Comparison of ENCODE assay signal across 13 cellular contexts in genomic region chr5:179642626-179643025, GRCh38. TPM values are rescaled to one million over a fixed set of nuclear protein-coding genes. Genes with fewer than 3 reads are reported as not detected.
DNase-seq lines count a peak whose midpoint lies in the region; ATAC-seq and TF ChIP-seq lines count a peak whose summit lies in the region.
"Not testable (repeated sequence)": the region's sequence is repeated elsewhere in the genome, so short reads cannot be mapped to it uniquely, and the experiment has no call there.
"Had no signal": no experiment of that assay in that cellular context is flagged by ENCODE, and none has a peak within 500 bp of the region (broad histone marks: within the 10 kb centered on the region; RNA-seq: fewer than 3 reads in every experiment).

No MANE protein-coding gene starts in this region.

- H3K27me3 Mint-ChIP-seq in activated CD8-positive, alpha-beta T cell treated with anti-CD3 and anti-CD28 coated beads, Interleukin-2, amount 10 ng/mL, durations not matched to agents 7 days and 5 days (ENCODE audit: low read depth); neural crest cell (ENCODE audit: low read depth): not testable (repeated sequence)

- TF ChIP-seq CTCF in right lobe of liver (IDR thresholded peaks at IDR 0.05); neural crest cell (conservative IDR thresholded peaks at IDR 0.05); sigmoid colon (IDR thresholded peaks at IDR 0.05); upper lobe of right lung (IDR thresholded peaks at IDR 0.05): not testable (repeated sequence)

- not testable (repeated sequence) for H3K4me1 Mint-ChIP-seq in activated CD8-positive, alpha-beta T cell treated with anti-CD3 and anti-CD28 coated beads, Interleukin-2, amount 10 ng/mL, durations not matched to agents 7 days and 5 days (ENCODE audit: low read depth); neural crest cell

- WGBS in right lobe of liver (ENCODE audit: insufficient coverage, low coverage, low lambda C conversion rate, missing lambda C conversion rate), result 83% methylated on average over 6 of the region's 17 CpGs
- WGBS in sigmoid colon, 2 donors, result 86 to 88% methylated on average over 17 of the region's 17 CpGs

- DNase-seq in activated CD8-positive, alpha-beta T cell treated with anti-CD3 and anti-CD28 coated beads, Interleukin-2, amount 10 ng/mL, durations not matched to agents 7 days and 5 days; neural crest cell (ENCODE audit: low read depth, low spot score); upper lobe of right lung: not testable (repeated sequence)
- DNase-seq in cardiac septum (ENCODE audit: low spot score) (peak; percentile 54), right lobe of liver (peak in 2 of 3 donors; percentile 4 to 26), sigmoid colon (peak; percentile 17)

- POLR2A ChIA-PET in activated CD8-positive, alpha-beta T cell treated with anti-CD3 and anti-CD28 coated beads, Interleukin-2, amount 10 ng/mL, durations not matched to agents 7 days and 5 days (lab: Charles Lee), result not testable (repeated sequence)

- H3K4me3 ChIP-seq in right lobe of liver, sigmoid colon, upper lobe of right lung: not testable (repeated sequence)

- H3K27ac ChIP-seq in right lobe of liver, sigmoid colon, upper lobe of right lung: not testable (repeated sequence)

- H3K36me3 ChIP-seq in right lobe of liver, sigmoid colon, upper lobe of right lung: not testable (repeated sequence)

- not testable (repeated sequence) for H3K4me1 ChIP-seq in right lobe of liver, sigmoid colon, upper lobe of right lung

- not testable (repeated sequence) for ATAC-seq in activated CD8-positive, alpha-beta T cell treated with anti-CD3 and anti-CD28 coated beads, Interleukin-2, amount 10 ng/mL, durations not matched to agents 7 days and 5 days; right lobe of liver
- ATAC-seq in upper lobe of right lung, result peak; percentile 20

- not testable (repeated sequence) for H3K9me3 ChIP-seq in right lobe of liver, sigmoid colon, upper lobe of right lung

- CTCF ChIA-PET in activated CD8-positive, alpha-beta T cell treated with anti-CD3 and anti-CD28 coated beads, Interleukin-2, amount 10 ng/mL, durations not matched to agents 7 days and 5 days (lab: Charles Lee), result not testable (repeated sequence)

- not testable (repeated sequence) for H3K4me3 Mint-ChIP-seq in activated CD8-positive, alpha-beta T cell treated with anti-CD3 and anti-CD28 coated beads, Interleukin-2, amount 10 ng/mL, durations not matched to agents 7 days and 5 days; neural crest cell

- intact Hi-C loops in cardiac septum (cut with DNase I); right lobe of liver (cut with DNase I); sigmoid colon (cut with DNase I); upper lobe of right lung (cut with DNase I): not testable (repeated sequence)

- not testable (repeated sequence) for H3K27me3 ChIP-seq in right lobe of liver, sigmoid colon, upper lobe of right lung

- H3K36me3 Mint-ChIP-seq in activated CD8-positive, alpha-beta T cell treated with anti-CD3 and anti-CD28 coated beads, Interleukin-2, amount 10 ng/mL, durations not matched to agents 7 days and 5 days (ENCODE audit: low read depth); neural crest cell (ENCODE audit: low read depth): not testable (repeated sequence)

- not testable (repeated sequence) for H3K9me3 Mint-ChIP-seq in activated CD8-positive, alpha-beta T cell treated with anti-CD3 and anti-CD28 coated beads, Interleukin-2, amount 10 ng/mL, durations not matched to agents 7 days and 5 days (ENCODE audit: insufficient read depth); neural crest cell

- H3K27ac Mint-ChIP-seq in activated CD8-positive, alpha-beta T cell treated with anti-CD3 and anti-CD28 coated beads, Interleukin-2, amount 10 ng/mL, durations not matched to agents 7 days and 5 days, result peak overlapping the region; percentile 25
- H3K27ac Mint-ChIP-seq in neural crest cell (ENCODE audit: unreplicated experiment), result peak overlapping the region; percentile 95

- TF ChIP-seq POLR2A in right lobe of liver (IDR thresholded peaks at IDR 0.05); sigmoid colon (IDR thresholded peaks at IDR 0.05): not testable (repeated sequence)

- TF ChIP-seq EP300 in sigmoid colon (IDR thresholded peaks at IDR 0.05), result not testable (repeated sequence)

RNA-seq across cellular contexts. Expression of gene HNRNPH1, which starts 19.2 kb away (rescaled TPM):
- total RNA-seq in activated CD8-positive, alpha-beta T cell treated with anti-CD3 and anti-CD28 coated beads, Interleukin-2, amount 10 ng/mL, durations not matched to agents 7 days and 5 days, result 100 to 1,000 TPM; 869 to 884 TPM
- total RNA-seq in cardiac septum (222 TPM), right lobe of liver (100 to 1,000 TPM; 140 to 305 (median 219) TPM), neural crest cell (1,155 and 1,166 TPM in 2 replicates), sigmoid colon (100 to 1,000 TPM; 264 to 495 (median 312) TPM), upper lobe of right lung (470 TPM)
- polyA plus RNA-seq in sigmoid colon, result 100 to 1,000 TPM in 1 of 3 donors, 10 to 100 TPM in 2; 63.8 to 255 (median 73.3) TPM

RNA-seq across cellular contexts. Expression of gene CBY3, which starts 38.2 kb away (rescaled TPM):
- under 1 TPM in 1 of 2 experiments, not detected in 1; 0.55 TPM for total RNA-seq in activated CD8-positive, alpha-beta T cell treated with anti-CD3 and anti-CD28 coated beads, Interleukin-2, amount 10 ng/mL, durations not matched to agents 7 days and 5 days
- total RNA-seq in cardiac septum (not detected), right lobe of liver (not detected), neural crest cell (not detected in 2 replicates), sigmoid colon (under 1 TPM in 1 of 4 donors, not detected in 3; 0.66 TPM), upper lobe of right lung (not detected)
- polyA plus RNA-seq in sigmoid colon, result under 1 TPM in 1 of 3 donors, not detected in 2; 0.13 TPM
- total RNA-seq: A673; CD4-positive, CD25-positive, alpha-beta regulatory T cell; Daoy; G401 had no signal
- polyA plus RNA-seq: AG04450; CD14-positive monocyte; CD8-positive, alpha-beta memory T cell had no signal

RNA-seq across cellular contexts. Expression of gene CANX, which starts 56.1 kb away (rescaled TPM):
- 100 to 1,000 TPM; 352 to 366 TPM for total RNA-seq in activated CD8-positive, alpha-beta T cell treated with anti-CD3 and anti-CD28 coated beads, Interleukin-2, amount 10 ng/mL, durations not matched to agents 7 days and 5 days
- total RNA-seq in cardiac septum (542 TPM), right lobe of liver (100 to 1,000 TPM; 363 to 606 (median 456) TPM), neural crest cell (652 and 682 TPM in 2 replicates), sigmoid colon (100 to 1,000 TPM; 254 to 278 (median 267) TPM), upper lobe of right lung (630 TPM)
- polyA plus RNA-seq in sigmoid colon, result 100 to 1,000 TPM in 1 of 3 donors, 10 to 100 TPM in 2; 58.3 to 177 (median 77.2) TPM
